8 cellular contexts compared by ENCODE assay signal in genomic region chr16:15649727-15650018, GRCh38. TPM values are rescaled to one million over a fixed set of nuclear protein-coding genes. Genes with fewer than 3 reads are reported as not detected.
DNase-seq lines count a peak whose midpoint lies in the region; ATAC-seq and TF ChIP-seq lines count a peak whose summit lies in the region.

No MANE protein-coding gene starts in this region.

- peak overlapping the region; percentile 89 for H3K4me3 Mint-ChIP-seq in natural killer cell

- DNase-seq in colonic mucosa = no peak
- no peak for DNase-seq in natural killer cell
- no peak for DNase-seq in NOMO-1 treated with DMSO at 0.1 percent for 48 hours (lab: John Stamatoyannopoulos, UW; ENCODE audit: unreplicated experiment)
- no peak for DNase-seq in stimulated activated CD8-positive, alpha-beta memory T cell treated with anti-CD3 and anti-CD28 coated beads, Interleukin-4, amount 100 ng/mL, for 48 hours
- no peak for DNase-seq in NCI-H2171 (lab: John Stamatoyannopoulos, UW)

- TF ChIP-seq CTCF in KMS-11 (conservative IDR thresholded peaks at IDR 0.05; ENCODE audit: low read depth, low read length) (no peak), colonic mucosa (IDR thresholded peaks at IDR 0.05) (no peak), natural killer cell (IDR thresholded peaks at IDR 0.05) (no peak)

- peak overlapping the region; percentile 92 for H3K9ac ChIP-seq in BLaER1
- peak overlapping the region; percentile 52; the same call in 1 of the 2 replicates for H3K9ac ChIP-seq in KMS-11
- H3K9ac ChIP-seq in colonic mucosa (ENCODE audit: low read depth in 2 of 2, low read length in 2 of 2) = peak overlapping the region; percentile 32 to 82

- H3K4me2 ChIP-seq in BLaER1 (peak overlapping the region; percentile 94), KMS-11 (peak overlapping the region; percentile 76)

- H4K20me1 ChIP-seq in BLaER1 (peaks cover 41% of the 10 kb centered on the region), KMS-11 (ENCODE audit: insufficient read depth) (no peaks in the 10 kb centered on the region)

- no peaks in the 10 kb centered on the region for H3K27me3 Mint-ChIP-seq in natural killer cell (ENCODE audit: low read depth in 2 of 2)

- peak overlapping the region; percentile 80 for H2AFZ ChIP-seq in KMS-11 (ENCODE audit: low read depth)

- H3K4me1 ChIP-seq in BLaER1 = peaks cover 38% of the 10 kb centered on the region
- peaks cover 36% of the 10 kb centered on the region for H3K4me1 ChIP-seq in KMS-11 (ENCODE audit: low read depth, poor library complexity, severe bottlenecking)
- H3K4me1 ChIP-seq in colonic mucosa = peaks cover 4% of the 10 kb centered on the region

- no peaks in the 10 kb centered on the region for H3K9me3 Mint-ChIP-seq in natural killer cell

- H3K27ac Mint-ChIP-seq in natural killer cell = peak overlapping the region; percentile 95 to 96

- peaks cover 17 to 25% of the 10 kb centered on the region in 2 donors for H3K4me1 Mint-ChIP-seq in natural killer cell

- H3K79me2 ChIP-seq in KMS-11 (ENCODE audit: insufficient read depth, low read depth) = peaks cover 45% of the 10 kb centered on the region

- H3K4me3 ChIP-seq in BLaER1 (peak overlapping the region; percentile 99), KMS-11 (IDR thresholded peaks at IDR 0.05; ENCODE audit: insufficient read depth, low read depth, low read length) (no peak overlapping the region), colonic mucosa (peak overlapping the region; percentile 100)

- H3K27me3 ChIP-seq in BLaER1 = no peaks in the 10 kb centered on the region
- no peaks in the 10 kb centered on the region for H3K27me3 ChIP-seq in KMS-11 (ENCODE audit: insufficient read depth, low read depth)
- no peaks in the 10 kb centered on the region for H3K27me3 ChIP-seq in colonic mucosa

- intact Hi-C loops in colonic mucosa (cut with DNase I) (no loop called here), natural killer cell (cut with micrococcal nuclease) (loop anchor here (1.0 kb wide), 1 partner anchor 7 kb away; no protein-coding TSS in a partner anchor)

- H3K36me3 ChIP-seq in BLaER1 (peaks cover 26% of the 10 kb centered on the region), KMS-11 (ENCODE audit: insufficient read depth) (no peaks in the 10 kb centered on the region), colonic mucosa (no peaks in the 10 kb centered on the region)

- no peak for ATAC-seq in natural killer cell
- ATAC-seq in GM18858 (IDR thresholded peaks at IDR 0.05; ENCODE audit: unreplicated experiment) = no peak

- no peaks in the 10 kb centered on the region for H3K36me3 Mint-ChIP-seq in natural killer cell

- no peaks in the 10 kb centered on the region for H3K9me3 ChIP-seq in BLaER1
- H3K9me3 ChIP-seq in colonic mucosa = no peaks in the 10 kb centered on the region

- H3K27ac ChIP-seq in BLaER1 (peak overlapping the region; percentile 88; the same call in 1 of the 2 replicates), KMS-11 (peak overlapping the region; percentile 52; the same call in 1 of the 2 replicates), colonic mucosa (peak overlapping the region; percentile 86)

RNA-seq across cellular contexts. Expression of gene NDE1, which starts 0.4 kb away (rescaled TPM):
- 10 to 100 TPM; 38.5 to 50.3 TPM for total RNA-seq in colonic mucosa
- total RNA-seq in natural killer cell = 100 to 1,000 TPM; 104 to 118 (median 114) TPM

RNA-seq across cellular contexts. Expression of gene MARF1, which starts 6.7 kb away (rescaled TPM):
- 10 to 100 TPM; 53.0 to 71.6 TPM for total RNA-seq in colonic mucosa
- total RNA-seq in natural killer cell = 100 to 1,000 TPM; 127 to 149 (median 140) TPM
